ENCODE assay signal across 7 cellular contexts in genomic region chr5:62695274-62695673, GRCh38.
"Had no signal": no experiment of that assay in that cellular context is flagged by ENCODE, and none has a peak within 500 bp of the region (broad histone marks: within the 10 kb centered on the region; RNA-seq: fewer than 3 reads in every experiment).

No MANE protein-coding gene starts in this region.

- ATAC-seq: HepG2, K562 had no signal

- DNase-seq: IMR-90, KBM-7, KG1 had no signal

- H3K4me3 ChIP-seq: K562 had no signal

- H3K36me3 Mint-ChIP-seq: IgD-negative memory B cell had no signal

- H3K4me3 Mint-ChIP-seq: IgD-negative memory B cell had no signal

- H3K27ac ChIP-seq: HL-60 had no signal
